ENCODE assay signal across 11 cellular contexts in the genomic region with DNA sequence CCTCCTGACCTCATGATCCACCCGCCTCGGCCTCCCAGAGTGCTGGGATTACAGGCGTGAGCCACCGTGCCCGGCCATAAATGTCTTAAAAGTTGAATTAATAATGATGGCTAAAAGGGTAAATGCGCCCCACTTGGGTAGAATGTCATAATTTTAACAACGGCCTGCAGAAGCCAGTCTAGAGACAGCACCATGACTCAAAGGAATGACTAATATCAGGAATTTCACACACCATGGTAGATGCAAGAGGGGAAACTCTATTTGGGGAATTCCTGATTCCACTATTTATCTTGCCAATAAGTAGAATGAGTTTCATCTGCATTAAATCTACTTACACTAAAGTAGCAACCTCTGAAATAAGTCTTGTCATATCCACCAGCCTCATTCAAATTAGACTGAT.
DNase-seq lines count a peak whose midpoint lies in the region; ATAC-seq and TF ChIP-seq lines count a peak whose summit lies in the region.
"Had no signal": no experiment of that assay in that cellular context is flagged by ENCODE, and none has a peak within 500 bp of the region (broad histone marks: within the 10 kb centered on the region; RNA-seq: fewer than 3 reads in every experiment).

No MANE protein-coding gene starts in this region.

- no peaks in the 10 kb centered on the region for H3F3A ChIP-seq in PC-9 (ENCODE audit: insufficient read depth, low read depth)

- ATAC-seq in GM18907 (IDR thresholded peaks at IDR 0.05; ENCODE audit: unreplicated experiment) (peak; percentile 64), HG03439 (IDR thresholded peaks at IDR 0.05; ENCODE audit: unreplicated experiment) (peak; percentile 78), GM19397 (IDR thresholded peaks at IDR 0.05; ENCODE audit: unreplicated experiment) (no peak), GM21526 (IDR thresholded peaks at IDR 0.05; ENCODE audit: low FRiP score, unreplicated experiment) (no peak)
- ATAC-seq: left lung had no signal

- H2AFZ ChIP-seq in PC-9: no peak overlapping the region

- no TSS peak for BruUV-seq in PC-9 (replicated peaks; lab: Mats Ljungman, UMichigan)

- DNase-seq in AG08395 (ENCODE audit: low spot score): peak; percentile 69
- DNase-seq in epithelial cell of proximal tubule (ENCODE audit: low read depth): peak; percentile 63
- no peak for DNase-seq in 8988T
- DNase-seq in PC-9: no peak
- DNase-seq: KBM-7, left lung, retina had no signal

- CTCF ChIA-PET in PC-9 (lab: Charles Lee): no interaction called here

- no peak for TF ChIP-seq CTCF in epithelial cell of proximal tubule (conservative IDR thresholded peaks at IDR 0.05; ENCODE audit: low read depth, low read length)
- TF ChIP-seq CTCF in PC-9 (conservative IDR thresholded peaks at IDR 0.05): no peak

- no peak overlapping the region for H3K4me2 ChIP-seq in PC-9

- no peaks in the 10 kb centered on the region for H3K9me2 ChIP-seq in PC-9 (ENCODE audit: insufficient read depth)

- H3K79me2 ChIP-seq in PC-9 (ENCODE audit: low read depth): no peaks in the 10 kb centered on the region

- peaks cover 1% of the 10 kb centered on the region; the same call in 1 of the 2 replicates for H3K4me1 ChIP-seq in PC-9 (replicated peaks; ENCODE audit: insufficient read depth)
- H3K4me1 ChIP-seq: left lung had no signal

- no peak overlapping the region for H3K27ac ChIP-seq in PC-9
- H3K27ac ChIP-seq: left lung had no signal

- POLR2A ChIA-PET in PC-9 (lab: Charles Lee; ENCODE audit: unreplicated experiment): no interaction called here

- H3K36me3 ChIP-seq in PC-9 (ENCODE audit: low read depth): no peaks in the 10 kb centered on the region
- H3K36me3 ChIP-seq: left lung had no signal

- H4K20me1 ChIP-seq in PC-9 (ENCODE audit: insufficient read depth): no peaks in the 10 kb centered on the region

- intact Hi-C loops in PC-9 (cut with micrococcal nuclease; ENCODE audit: unreplicated experiment): no loop called here

- H3K27me3 ChIP-seq in PC-9 (ENCODE audit: insufficient read depth, low read depth): no peaks in the 10 kb centered on the region
- H3K27me3 ChIP-seq: left lung had no signal

- peaks cover 10% of the 10 kb centered on the region; the same call in 1 of the 2 replicates for H3K9me3 ChIP-seq in PC-9 (ENCODE audit: insufficient read depth, low read depth)
- H3K9me3 ChIP-seq: left lung had no signal

- no peak overlapping the region for H3K4me3 ChIP-seq in epithelial cell of proximal tubule (ENCODE audit: low read depth, low read length)
- no peak overlapping the region for H3K4me3 ChIP-seq in PC-9
- H3K4me3 ChIP-seq: left lung had no signal

Comparison
In these comparisons a context has a peak if more than half of its experiments do, and no peak if none do; other contexts are left out.
1. DNase-seq: peak in AG08395 (single experiment) and epithelial cell of proximal tubule (single experiment); none in 8988T (single experiment) and PC-9 (0 of 2).
2. ATAC-seq: peak in GM18907 (single experiment) and HG03439 (single experiment); none in GM19397 (single experiment) and GM21526 (single experiment).